8 cellular contexts compared by ENCODE assay signal in genomic region chr19:1171755-1172352, GRCh38. TPM values are rescaled to one million over a fixed set of nuclear protein-coding genes. Genes with fewer than 3 reads are reported as not detected.
DNase-seq lines count a peak whose midpoint lies in the region; TF ChIP-seq lines count a peak whose summit lies in the region.

No MANE protein-coding gene starts in this region.

- H3K27ac Mint-ChIP-seq in T-helper 2 cell treated with Interferon-gamma antibody and Interleukin-4, amounts not matched to agents 5 μg/mL and 100 μg/mL, for 36 hours = peak overlapping the region; percentile 4
- H3K27ac Mint-ChIP-seq in activated naive CD8-positive, alpha-beta T cell = no peak overlapping the region

- H3K4me1 ChIP-seq in testis = peaks cover 52% of the 10 kb centered on the region

- no peak for TF ChIP-seq POLR2A in testis (IDR thresholded peaks at IDR 0.05)

- H3K9me3 ChIP-seq in testis = no peaks in the 10 kb centered on the region

- H3K27me3 Mint-ChIP-seq in T-helper 2 cell treated with Interferon-gamma antibody and Interleukin-4, amounts not matched to agents 5 μg/mL and 100 μg/mL, for 36 hours (ENCODE audit: low read depth) = no peaks in the 10 kb centered on the region
- no peaks in the 10 kb centered on the region for H3K27me3 Mint-ChIP-seq in activated naive CD8-positive, alpha-beta T cell

- no peak for TF ChIP-seq CTCF in testis (IDR thresholded peaks at IDR 0.05)

- H3K36me3 ChIP-seq in testis (ENCODE audit: low read depth, missing control alignments) = no peaks in the 10 kb centered on the region

- H3K36me3 Mint-ChIP-seq in T-helper 2 cell treated with Interferon-gamma antibody and Interleukin-4, amounts not matched to agents 5 μg/mL and 100 μg/mL, for 36 hours (ENCODE audit: low read depth) = peaks cover 2% of the 10 kb centered on the region
- peaks cover 5% of the 10 kb centered on the region for H3K36me3 Mint-ChIP-seq in activated naive CD8-positive, alpha-beta T cell

- H3K4me1 Mint-ChIP-seq in T-helper 2 cell treated with Interferon-gamma antibody and Interleukin-4, amounts not matched to agents 5 μg/mL and 100 μg/mL, for 36 hours (ENCODE audit: low read depth) = peaks cover 11% of the 10 kb centered on the region
- peaks cover 26% of the 10 kb centered on the region for H3K4me1 Mint-ChIP-seq in activated naive CD8-positive, alpha-beta T cell (ENCODE audit: low read depth)

- no peaks in the 10 kb centered on the region for H3K9me3 Mint-ChIP-seq in T-helper 2 cell treated with Interferon-gamma antibody and Interleukin-4, amounts not matched to agents 5 μg/mL and 100 μg/mL, for 36 hours
- no peaks in the 10 kb centered on the region for H3K9me3 Mint-ChIP-seq in activated naive CD8-positive, alpha-beta T cell (ENCODE audit: low read depth)

- H3K27ac ChIP-seq in testis = peak overlapping the region; percentile 85 to 95

- H3K27me3 ChIP-seq in testis = no peaks in the 10 kb centered on the region

- peak overlapping the region; percentile 88 for H3K4me3 Mint-ChIP-seq in T-helper 2 cell treated with Interferon-gamma antibody and Interleukin-4, amounts not matched to agents 5 μg/mL and 100 μg/mL, for 36 hours
- H3K4me3 Mint-ChIP-seq in activated naive CD8-positive, alpha-beta T cell = peak overlapping the region; percentile 87

- intact Hi-C loops in testis (cut with DNase I; ENCODE audit: low total_unique reads) = loop anchor here (5.0 kb wide), 1 partner anchor 60 kb away; no protein-coding TSS in a partner anchor

- no peak for DNase-seq in T-helper 2 cell treated with Interferon-gamma antibody and Interleukin-4, amounts not matched to agents 5 μg/mL and 100 μg/mL, for 36 hours (ENCODE audit: low spot score)
- no peak for DNase-seq in T-helper 2 cell
- DNase-seq in kidney glomerular epithelial cell (lab: John Stamatoyannopoulos, UW) = peak; percentile 32
- DNase-seq in testis = peak; percentile 68
- DNase-seq in NK-92 (lab: John Stamatoyannopoulos, UW; ENCODE audit: unreplicated experiment) = no peak
- no peak for DNase-seq in HuH-7.5 (ENCODE audit: low spot score)
- no peak for DNase-seq in SW480 (ENCODE audit: low spot score)

- peak overlapping the region in 1 of 2 donors; percentile 2 for H3K4me3 ChIP-seq in testis

- 38 to 44% methylated on average over 10 to 15 of the region's 15 CpGs for WGBS in testis, 2 donors

RNA-seq across cellular contexts. Expression of gene SBNO2, which starts 2.2 kb away (rescaled TPM):
- 10 to 100 TPM; 58.9 to 65.0 TPM for total RNA-seq in testis
- 34.3 TPM for polyA plus RNA-seq in testis (ENCODE audit: insufficient read depth, low read depth, low replicate concordance)

RNA-seq across cellular contexts. Expression of gene STK11, which starts 33.7 kb away (rescaled TPM):
- total RNA-seq in testis = 100 to 1,000 TPM; 194 to 209 TPM
- polyA plus RNA-seq in testis (ENCODE audit: insufficient read depth, low read depth, low replicate concordance) = 197 TPM

Comparison
In these comparisons a context has a peak if more than half of its experiments do, and no peak if none do; other contexts are left out.
1. DNase-seq: peak in kidney glomerular epithelial cell (single experiment) and testis (single experiment); none in T-helper 2 cell treated with Interferon-gamma antibody and Interleukin-4, amounts not matched to agents 5 μg/mL and 100 μg/mL, for 36 hours (single experiment), T-helper 2 cell (0 of 5), NK-92 (single experiment), HuH-7.5 (single experiment) and SW480 (single experiment).